Comparison of ENCODE assay signal across 8 cellular contexts in the genomic region with DNA sequence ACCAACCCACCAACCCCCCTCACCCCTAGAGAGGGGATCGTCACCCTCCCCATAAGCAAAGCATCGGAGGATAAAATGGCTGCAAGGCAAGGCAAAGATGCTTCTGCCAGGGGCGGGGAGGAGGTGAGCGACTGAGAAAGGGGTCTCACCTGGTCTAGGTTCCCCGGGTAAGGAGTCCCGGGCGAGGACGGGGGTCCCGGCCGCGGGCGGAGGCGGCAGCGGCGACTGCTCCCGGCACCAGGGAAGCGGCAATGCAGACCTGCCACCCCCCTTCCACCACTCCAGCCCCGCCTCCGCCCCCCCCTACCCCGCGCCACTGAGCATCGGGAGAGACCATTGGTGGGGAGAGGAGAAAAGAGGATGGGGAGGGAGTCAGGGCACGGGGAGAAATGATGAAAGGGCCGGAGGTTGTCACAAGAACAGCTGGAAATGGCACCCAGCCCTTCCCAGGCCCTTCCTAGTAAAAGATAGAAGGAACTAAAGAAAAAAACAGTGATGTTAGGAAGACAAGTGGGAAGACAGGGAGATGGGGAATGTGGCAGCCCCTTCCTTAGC. TPM values are rescaled to one million over a fixed set of nuclear protein-coding genes. Genes with fewer than 3 reads are reported as not detected.
DNase-seq lines count a peak whose midpoint lies in the region; ATAC-seq and TF ChIP-seq lines count a peak whose summit lies in the region.

A gene with protein sequence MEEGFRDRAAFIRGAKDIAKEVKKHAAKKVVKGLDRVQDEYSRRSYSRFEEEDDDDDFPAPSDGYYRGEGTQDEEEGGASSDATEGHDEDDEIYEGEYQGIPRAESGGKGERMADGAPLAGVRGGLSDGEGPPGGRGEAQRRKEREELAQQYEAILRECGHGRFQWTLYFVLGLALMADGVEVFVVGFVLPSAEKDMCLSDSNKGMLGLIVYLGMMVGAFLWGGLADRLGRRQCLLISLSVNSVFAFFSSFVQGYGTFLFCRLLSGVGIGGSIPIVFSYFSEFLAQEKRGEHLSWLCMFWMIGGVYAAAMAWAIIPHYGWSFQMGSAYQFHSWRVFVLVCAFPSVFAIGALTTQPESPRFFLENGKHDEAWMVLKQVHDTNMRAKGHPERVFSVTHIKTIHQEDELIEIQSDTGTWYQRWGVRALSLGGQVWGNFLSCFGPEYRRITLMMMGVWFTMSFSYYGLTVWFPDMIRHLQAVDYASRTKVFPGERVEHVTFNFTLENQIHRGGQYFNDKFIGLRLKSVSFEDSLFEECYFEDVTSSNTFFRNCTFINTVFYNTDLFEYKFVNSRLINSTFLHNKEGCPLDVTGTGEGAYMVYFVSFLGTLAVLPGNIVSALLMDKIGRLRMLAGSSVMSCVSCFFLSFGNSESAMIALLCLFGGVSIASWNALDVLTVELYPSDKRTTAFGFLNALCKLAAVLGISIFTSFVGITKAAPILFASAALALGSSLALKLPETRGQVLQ (minus strand): TSS at position 255 of the 555 bp plus-strand sequence. CDS start 4,004 bp downstream, outside the sequence.

- peak in 1 of 2 donors; percentile 16 for TF ChIP-seq POLR2A in vagina (IDR thresholded peaks at IDR 0.05)

- H3K4me3 Mint-ChIP-seq in osteocyte (ENCODE audit: unreplicated experiment), result peak within 1 kb of the TSS; percentile 85

- intact Hi-C loops in vagina (cut with DNase I), result no loop called here

- no peaks in the 10 kb centered on the region for H3K27me3 ChIP-seq in vagina

- peaks cover 18% of the 10 kb centered on the region for H3K4me1 Mint-ChIP-seq in osteocyte (ENCODE audit: unreplicated experiment)

- peak within 1 kb of the TSS; percentile 61 to 69 for H3K4me3 ChIP-seq in vagina

- no peaks in the 10 kb centered on the region for H3K27me3 Mint-ChIP-seq in osteocyte (ENCODE audit: unreplicated experiment)

- peak within 1 kb of the TSS; percentile 41 for H3K27ac Mint-ChIP-seq in osteocyte (ENCODE audit: unreplicated experiment)

- peaks cover 0 to 6% of the 10 kb centered on the region in 2 donors for H3K36me3 ChIP-seq in vagina

- H3K9me3 Mint-ChIP-seq in osteocyte (ENCODE audit: unreplicated experiment), result no peaks in the 10 kb centered on the region

- peak within 1 kb of the TSS; percentile 48 for H3K27ac ChIP-seq in vagina

- ATAC-seq in activated CD4-positive, CD25-positive, alpha-beta regulatory T cell treated with anti-CD3 and anti-CD28 coated beads, Interleukin-2, amount 50 U/mL, for 24 hours, result peak; percentile 57 to 71

- TF ChIP-seq CTCF in osteocyte (IDR thresholded peaks at IDR 0.05) (no peak), vagina (IDR thresholded peaks at IDR 0.05) (no peak)

- H3K9me3 ChIP-seq in vagina, result no peaks in the 10 kb centered on the region

- H3K4me1 ChIP-seq in vagina, result peaks cover 27% of the 10 kb centered on the region

- peaks cover 12% of the 10 kb centered on the region for H3K36me3 Mint-ChIP-seq in osteocyte (ENCODE audit: unreplicated experiment)

- no peak for DNase-seq in activated CD4-positive, CD25-positive, alpha-beta regulatory T cell treated with anti-CD3 and anti-CD28 coated beads, Interleukin-2, amount 50 U/mL, for 72 hours
- DNase-seq in NCI-H82 (lab: John Stamatoyannopoulos, UW), result peak; percentile 90
- peak; percentile 22 for DNase-seq in activated gamma-delta T cell (lab: John Stamatoyannopoulos, UW)
- peak; percentile 73 for DNase-seq in globus pallidus (ENCODE audit: low spot score)
- no peak for DNase-seq in osteocyte (ENCODE audit: extremely low spot score, unreplicated experiment)
- DNase-seq in vagina (ENCODE audit: extremely low spot score in 2 of 2), result no peak
- no peak for DNase-seq in kidney tubule cell (ENCODE audit: low spot score)

RNA-seq across cellular contexts. Expression of the gene that starts here (rescaled TPM):
- total RNA-seq in osteocyte (16.7 and 16.9 TPM in 2 replicates), vagina (7.6 TPM)

Comparison
In these comparisons a context has a peak if more than half of its experiments do, and no peak if none do; other contexts are left out.
1. DNase-seq: peak in NCI-H82 (single experiment), activated gamma-delta T cell (single experiment) and globus pallidus (single experiment); none in activated CD4-positive, CD25-positive, alpha-beta regulatory T cell treated with anti-CD3 and anti-CD28 coated beads, Interleukin-2, amount 50 U/mL, for 72 hours (single experiment), osteocyte (single experiment), vagina (0 of 2) and kidney tubule cell (single experiment).